ENCODE assay signal across 9 cellular contexts in genomic region chr2:72883356-72883962, GRCh38. TPM values are rescaled to one million over a fixed set of nuclear protein-coding genes. Genes with fewer than 3 reads are reported as not detected.
DNase-seq lines count a peak whose midpoint lies in the region; ATAC-seq and TF ChIP-seq lines count a peak whose summit lies in the region.
"Had no signal": no experiment of that assay in that cellular context is flagged by ENCODE, and none has a peak within 500 bp of the region (broad histone marks: within the 10 kb centered on the region; RNA-seq: fewer than 3 reads in every experiment).

No MANE protein-coding gene starts in this region.

- no peak overlapping the region for H3K4me3 ChIP-seq in Jurkat, Clone E6-1 (ENCODE audit: low read length)
- H3K4me3 ChIP-seq in ascending aorta (no peak overlapping the region), WERI-Rb-1 (ENCODE audit: low read depth, low read length) (no peak overlapping the region)

- no peak for ATAC-seq in GM21529 (IDR thresholded peaks at IDR 0.05; ENCODE audit: unreplicated experiment)

- H3K27ac ChIP-seq in ascending aorta (no peak overlapping the region), WERI-Rb-1 (no peak overlapping the region)
- H3K27ac ChIP-seq: VCaP had no signal

- no peak for TF ChIP-seq CTCF in ascending aorta (IDR thresholded peaks at IDR 0.05)
- TF ChIP-seq CTCF in WERI-Rb-1 (IDR thresholded peaks at IDR 0.05; ENCODE audit: low read depth, low read length): no peak

- peaks cover 3 to 10% of the 10 kb centered on the region in 2 donors for H3K4me1 ChIP-seq in ascending aorta

- no peaks in the 10 kb centered on the region for H3K36me3 ChIP-seq in ascending aorta
- H3K36me3 ChIP-seq in WERI-Rb-1: peaks cover 3% of the 10 kb centered on the region; the same call in 1 of the 2 replicates

- no peaks in the 10 kb centered on the region for H3K9me3 ChIP-seq in ascending aorta
- no peaks in the 10 kb centered on the region for H3K9me3 ChIP-seq in WERI-Rb-1 (ENCODE audit: severe bottlenecking)

- intact Hi-C loops in ascending aorta (cut with DNase I): loop anchor here (10.0 kb wide), 1 partner anchor 1659 kb away; the partner anchor contains the start of gene PAIP2B

- H3K27me3 ChIP-seq in ascending aorta: no peaks in the 10 kb centered on the region
- H3K27me3 ChIP-seq in WERI-Rb-1 (ENCODE audit: insufficient read depth, low read depth, severe bottlenecking): no peaks in the 10 kb centered on the region

- DNase-seq in ELF-1 (ENCODE audit: low read depth, low spot score) (peak; percentile 57), lung microvascular endothelial cell (ENCODE audit: low read depth in 2 of 2) (peak; percentile 53 to 57), ascending aorta (ENCODE audit: low spot score in 2 of 2) (no peak), WERI-Rb-1 (no peak), germinal center (ENCODE audit: low spot score) (no peak)
- peak; percentile 32 for DNase-seq in Jurkat, Clone E6-1 (ENCODE audit: low read depth, low spot score)
- peak; percentile 33 for DNase-seq in activated naive CD4-positive, alpha-beta T cell treated with anti-CD3 and anti-CD28 coated beads, Interleukin-2, amount 50 U/mL, for 16 hours

RNA-seq across cellular contexts. Expression of gene SPR, which starts 3.7 kb away (rescaled TPM):
- polyA plus RNA-seq in Jurkat, Clone E6-1 (2012; ENCODE audit: insufficient read depth, insufficient read length): 28.4 TPM
- 37.7 and 51.6 TPM in 2 replicates for total RNA-seq in lung microvascular endothelial cell
- 68.3 TPM for total RNA-seq in ascending aorta

RNA-seq across cellular contexts. Expression of gene EMX1, which starts 33.9 kb away (rescaled TPM):
- 8.9 TPM for polyA plus RNA-seq in Jurkat, Clone E6-1 (2012; ENCODE audit: insufficient read depth, insufficient read length)
- total RNA-seq in lung microvascular endothelial cell (not detected in 2 replicates), ascending aorta (not detected)

RNA-seq across cellular contexts. Expression of gene EXOC6B, which starts 57.6 kb away (rescaled TPM):
- polyA plus RNA-seq in Jurkat, Clone E6-1 (2012; ENCODE audit: insufficient read depth, insufficient read length): 7.6 TPM
- total RNA-seq in lung microvascular endothelial cell: 13.1 and 16.1 TPM in 2 replicates
- total RNA-seq in ascending aorta: 32.4 TPM

Comparison
In these comparisons a context has a peak if more than half of its experiments do, and no peak if none do; other contexts are left out.
1. DNase-seq: peak in ELF-1 (single experiment), Jurkat, Clone E6-1 (single experiment), activated naive CD4-positive, alpha-beta T cell treated with anti-CD3 and anti-CD28 coated beads, Interleukin-2, amount 50 U/mL, for 16 hours (single experiment) and lung microvascular endothelial cell (2 of 2); none in ascending aorta (0 of 2), WERI-Rb-1 (single experiment) and germinal center (single experiment).